ENCODE assay signal across 11 cellular contexts in genomic region chr7:149884016-149884415, GRCh38. TPM values are rescaled to one million over a fixed set of nuclear protein-coding genes. Genes with fewer than 3 reads are reported as not detected.
DNase-seq lines count a peak whose midpoint lies in the region; ATAC-seq, FAIRE-seq and TF ChIP-seq lines count a peak whose summit lies in the region.
"Had no signal": no experiment of that assay in that cellular context is flagged by ENCODE, and none has a peak within 500 bp of the region (broad histone marks: within the 10 kb centered on the region; RNA-seq: fewer than 3 reads in every experiment).

No MANE protein-coding gene starts in this region.

- ATAC-seq in lung (ENCODE audit: insufficient read depth, low FRiP score) (peak; percentile 68), GM18505 (IDR thresholded peaks at IDR 0.05; ENCODE audit: unreplicated experiment) (no peak), GM18867 (IDR thresholded peaks at IDR 0.05; ENCODE audit: unreplicated experiment) (no peak)

- no peak for TF ChIP-seq CTCF in NB4 (IDR thresholded peaks at IDR 0.05; ENCODE audit: low read depth, low read length)
- TF ChIP-seq CTCF in lung (IDR thresholded peaks at IDR 0.05; ENCODE audit: control extremely low read depth, extremely low read depth), result no peak

- no peaks in the 10 kb centered on the region for H3K27me3 ChIP-seq in lung (ENCODE audit: control insufficient read depth, insufficient read depth)
- H3K27me3 ChIP-seq: SJSA1 had no signal

- H3K4me1 ChIP-seq in lung (ENCODE audit: control insufficient read depth in 2 of 2, insufficient read depth in 2 of 2, low read length in 2 of 2), result peaks cover 4 to 11% of the 10 kb centered on the region in 2 donors
- H3K4me1 ChIP-seq: SJSA1 had no signal

- TF ChIP-seq POLR2A in NB4 (IDR thresholded peaks at IDR 0.05; ENCODE audit: extremely low read depth, insufficient read length), result no peak
- TF ChIP-seq POLR2A in GM18505 (IDR thresholded peaks at IDR 0.05; ENCODE audit: borderline replicate concordance, extremely low read depth, insufficient read depth, insufficient read length), result no peak

- peaks cover 0 to 8% of the 10 kb centered on the region in 2 donors for H3K36me3 ChIP-seq in lung (ENCODE audit: control insufficient read depth in 2 of 2, insufficient read depth in 2 of 2, low read length in 2 of 2)
- H3K36me3 ChIP-seq: neural progenitor cell, SJSA1 had no signal

- WGBS in lung, 2 donors, result 66 to 88% methylated on average over 4 of the region's 4 CpGs

- no peaks in the 10 kb centered on the region for H3K9me3 ChIP-seq in lung (ENCODE audit: control insufficient read depth in 2 of 2, insufficient read depth in 1 of 2, low read length in 1 of 2)
- H3K9me3 ChIP-seq: SJSA1 had no signal

- DNase-seq in Ammon's horn (ENCODE audit: low spot score), result peak; percentile 5
- peak; percentile 2 for DNase-seq in NB4 (ENCODE audit: low read depth)
- peak; percentile 44 for DNase-seq in ecto neural progenitor cell (ENCODE audit: low spot score)
- DNase-seq in lung (ENCODE audit: low spot score), result peak; percentile 35
- no peak for DNase-seq in RCC 7860 (ENCODE audit: low spot score)
- no peak for DNase-seq in dermis blood vessel endothelial cell
- DNase-seq: T1000 had no signal

- no peak for FAIRE-seq in RCC 7860 (lab: Jason Lieb, UNC)

- H3K4me3 ChIP-seq in NB4 (ENCODE audit: low read depth, low read length) (no peak overlapping the region), lung (no peak overlapping the region)
- H3K4me3 ChIP-seq: neural progenitor cell, SJSA1 had no signal

- no peak overlapping the region for H3K27ac ChIP-seq in lung (ENCODE audit: low read depth in 1 of 2, low read length in 1 of 2)
- H3K27ac ChIP-seq: neural progenitor cell, SJSA1 had no signal

RNA-seq across cellular contexts. Expression of gene ATP6V0E2, which starts 10.2 kb away (rescaled TPM):
- total RNA-seq in lung (10 to 100 TPM in 1 of 2 donors, 1 to 10 TPM in 1; 8.6 to 23.8 TPM), dermis blood vessel endothelial cell (12.1 and 31.3 TPM in 2 replicates)
- 10 to 100 TPM; 25.1 to 34.8 TPM for polyA plus RNA-seq in lung

RNA-seq across cellular contexts. Expression of gene ZNF862, which starts 45.8 kb away (rescaled TPM):
- total RNA-seq in lung, result 10 to 100 TPM; 14.1 to 22.1 TPM
- 1 to 10 TPM; 5.2 to 5.9 TPM for polyA plus RNA-seq in lung
- 10.0 and 12.1 TPM in 2 replicates for total RNA-seq in dermis blood vessel endothelial cell

Comparison
In these comparisons a context has a peak if more than half of its experiments do, and no peak if none do; other contexts are left out.
1. DNase-seq: peak in Ammon's horn (single experiment), NB4 (single experiment), ecto neural progenitor cell (single experiment) and lung (single experiment); none in RCC 7860 (single experiment) and dermis blood vessel endothelial cell (single experiment).